ENCODE assay signal across 2 cellular contexts in genomic region chr17:1571362-1571746, GRCh38.
TF ChIP-seq lines count a peak whose summit lies in the region.

No MANE protein-coding gene starts in this region.

TF ChIP-seq in IMR-90, 13 proteins besides CTCF, POLR2A, EP300 and RAD21:
- no peak for TF ChIP-seq RFX5 (IDR thresholded peaks at IDR 0.05; ENCODE audit: low read depth, low read length)
- TF ChIP-seq, protein P1, sequence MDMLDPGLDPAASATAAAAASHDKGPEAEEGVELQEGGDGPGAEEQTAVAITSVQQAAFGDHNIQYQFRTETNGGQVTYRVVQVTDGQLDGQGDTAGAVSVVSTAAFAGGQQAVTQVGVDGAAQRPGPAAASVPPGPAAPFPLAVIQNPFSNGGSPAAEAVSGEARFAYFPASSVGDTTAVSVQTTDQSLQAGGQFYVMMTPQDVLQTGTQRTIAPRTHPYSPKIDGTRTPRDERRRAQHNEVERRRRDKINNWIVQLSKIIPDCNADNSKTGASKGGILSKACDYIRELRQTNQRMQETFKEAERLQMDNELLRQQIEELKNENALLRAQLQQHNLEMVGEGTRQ (IDR thresholded peaks at IDR 0.05; ENCODE audit: low read depth, low read length), result no peak
- no peak for TF ChIP-seq MAFK (IDR thresholded peaks at IDR 0.05; ENCODE audit: low read depth, low read length)
- no peak for TF ChIP-seq SMC3 (IDR thresholded peaks at IDR 0.05; ENCODE audit: low read depth, low read length)
- no peak for TF ChIP-seq NFE2L2 (IDR thresholded peaks at IDR 0.05; ENCODE audit: low read depth, low read length)
- TF ChIP-seq, protein P2, sequence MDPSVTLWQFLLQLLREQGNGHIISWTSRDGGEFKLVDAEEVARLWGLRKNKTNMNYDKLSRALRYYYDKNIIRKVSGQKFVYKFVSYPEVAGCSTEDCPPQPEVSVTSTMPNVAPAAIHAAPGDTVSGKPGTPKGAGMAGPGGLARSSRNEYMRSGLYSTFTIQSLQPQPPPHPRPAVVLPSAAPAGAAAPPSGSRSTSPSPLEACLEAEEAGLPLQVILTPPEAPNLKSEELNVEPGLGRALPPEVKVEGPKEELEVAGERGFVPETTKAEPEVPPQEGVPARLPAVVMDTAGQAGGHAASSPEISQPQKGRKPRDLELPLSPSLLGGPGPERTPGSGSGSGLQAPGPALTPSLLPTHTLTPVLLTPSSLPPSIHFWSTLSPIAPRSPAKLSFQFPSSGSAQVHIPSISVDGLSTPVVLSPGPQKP (IDR thresholded peaks at IDR 0.05; ENCODE audit: borderline replicate concordance, low read depth, low read length), result no peak
- no peak for TF ChIP-seq RCOR1 (IDR thresholded peaks at IDR 0.05; ENCODE audit: insufficient replicate concordance, low read length)
- TF ChIP-seq FOS (IDR thresholded peaks at IDR 0.05; ENCODE audit: low read depth, low read length), result no peak
- TF ChIP-seq CEBPB (IDR thresholded peaks at IDR 0.05; ENCODE audit: low read depth, low read length), result no peak
- no peak for TF ChIP-seq BHLHE40 (IDR thresholded peaks at IDR 0.05; ENCODE audit: low read depth, low read length)
- TF ChIP-seq MXI1 (IDR thresholded peaks at IDR 0.05; ENCODE audit: borderline replicate concordance, low read depth, low read length), result no peak
- no peak for TF ChIP-seq MAZ (IDR thresholded peaks at IDR 0.05; ENCODE audit: borderline replicate concordance, low read depth, low read length)
- TF ChIP-seq CHD1 (IDR thresholded peaks at IDR 0.05; ENCODE audit: low read depth, low read length), result no peak

TF ChIP-seq in H1, 55 proteins besides CTCF, POLR2A, EP300 and RAD21:
- no peak for TF ChIP-seq SRF (IDR thresholded peaks at IDR 0.05; ENCODE audit: low read depth, low read length)
- TF ChIP-seq SP4 (IDR thresholded peaks at IDR 0.05; ENCODE audit: low read length), result no peak
- no peak for TF ChIP-seq MAFK (IDR thresholded peaks at IDR 0.05; ENCODE audit: low read depth, low read length)
- TF ChIP-seq SP1 (IDR thresholded peaks at IDR 0.05; ENCODE audit: low read depth, low read length), result no peak
- TF ChIP-seq E2F6 (IDR thresholded peaks at IDR 0.05), result peak; percentile 55; the same call in 1 of the 2 replicates
- no peak for TF ChIP-seq EGR1 (IDR thresholded peaks at IDR 0.05; ENCODE audit: borderline replicate concordance, low read depth, low read length)
- TF ChIP-seq CHD2 (IDR thresholded peaks at IDR 0.05; ENCODE audit: low read length), result no peak
- TF ChIP-seq, protein P3, sequence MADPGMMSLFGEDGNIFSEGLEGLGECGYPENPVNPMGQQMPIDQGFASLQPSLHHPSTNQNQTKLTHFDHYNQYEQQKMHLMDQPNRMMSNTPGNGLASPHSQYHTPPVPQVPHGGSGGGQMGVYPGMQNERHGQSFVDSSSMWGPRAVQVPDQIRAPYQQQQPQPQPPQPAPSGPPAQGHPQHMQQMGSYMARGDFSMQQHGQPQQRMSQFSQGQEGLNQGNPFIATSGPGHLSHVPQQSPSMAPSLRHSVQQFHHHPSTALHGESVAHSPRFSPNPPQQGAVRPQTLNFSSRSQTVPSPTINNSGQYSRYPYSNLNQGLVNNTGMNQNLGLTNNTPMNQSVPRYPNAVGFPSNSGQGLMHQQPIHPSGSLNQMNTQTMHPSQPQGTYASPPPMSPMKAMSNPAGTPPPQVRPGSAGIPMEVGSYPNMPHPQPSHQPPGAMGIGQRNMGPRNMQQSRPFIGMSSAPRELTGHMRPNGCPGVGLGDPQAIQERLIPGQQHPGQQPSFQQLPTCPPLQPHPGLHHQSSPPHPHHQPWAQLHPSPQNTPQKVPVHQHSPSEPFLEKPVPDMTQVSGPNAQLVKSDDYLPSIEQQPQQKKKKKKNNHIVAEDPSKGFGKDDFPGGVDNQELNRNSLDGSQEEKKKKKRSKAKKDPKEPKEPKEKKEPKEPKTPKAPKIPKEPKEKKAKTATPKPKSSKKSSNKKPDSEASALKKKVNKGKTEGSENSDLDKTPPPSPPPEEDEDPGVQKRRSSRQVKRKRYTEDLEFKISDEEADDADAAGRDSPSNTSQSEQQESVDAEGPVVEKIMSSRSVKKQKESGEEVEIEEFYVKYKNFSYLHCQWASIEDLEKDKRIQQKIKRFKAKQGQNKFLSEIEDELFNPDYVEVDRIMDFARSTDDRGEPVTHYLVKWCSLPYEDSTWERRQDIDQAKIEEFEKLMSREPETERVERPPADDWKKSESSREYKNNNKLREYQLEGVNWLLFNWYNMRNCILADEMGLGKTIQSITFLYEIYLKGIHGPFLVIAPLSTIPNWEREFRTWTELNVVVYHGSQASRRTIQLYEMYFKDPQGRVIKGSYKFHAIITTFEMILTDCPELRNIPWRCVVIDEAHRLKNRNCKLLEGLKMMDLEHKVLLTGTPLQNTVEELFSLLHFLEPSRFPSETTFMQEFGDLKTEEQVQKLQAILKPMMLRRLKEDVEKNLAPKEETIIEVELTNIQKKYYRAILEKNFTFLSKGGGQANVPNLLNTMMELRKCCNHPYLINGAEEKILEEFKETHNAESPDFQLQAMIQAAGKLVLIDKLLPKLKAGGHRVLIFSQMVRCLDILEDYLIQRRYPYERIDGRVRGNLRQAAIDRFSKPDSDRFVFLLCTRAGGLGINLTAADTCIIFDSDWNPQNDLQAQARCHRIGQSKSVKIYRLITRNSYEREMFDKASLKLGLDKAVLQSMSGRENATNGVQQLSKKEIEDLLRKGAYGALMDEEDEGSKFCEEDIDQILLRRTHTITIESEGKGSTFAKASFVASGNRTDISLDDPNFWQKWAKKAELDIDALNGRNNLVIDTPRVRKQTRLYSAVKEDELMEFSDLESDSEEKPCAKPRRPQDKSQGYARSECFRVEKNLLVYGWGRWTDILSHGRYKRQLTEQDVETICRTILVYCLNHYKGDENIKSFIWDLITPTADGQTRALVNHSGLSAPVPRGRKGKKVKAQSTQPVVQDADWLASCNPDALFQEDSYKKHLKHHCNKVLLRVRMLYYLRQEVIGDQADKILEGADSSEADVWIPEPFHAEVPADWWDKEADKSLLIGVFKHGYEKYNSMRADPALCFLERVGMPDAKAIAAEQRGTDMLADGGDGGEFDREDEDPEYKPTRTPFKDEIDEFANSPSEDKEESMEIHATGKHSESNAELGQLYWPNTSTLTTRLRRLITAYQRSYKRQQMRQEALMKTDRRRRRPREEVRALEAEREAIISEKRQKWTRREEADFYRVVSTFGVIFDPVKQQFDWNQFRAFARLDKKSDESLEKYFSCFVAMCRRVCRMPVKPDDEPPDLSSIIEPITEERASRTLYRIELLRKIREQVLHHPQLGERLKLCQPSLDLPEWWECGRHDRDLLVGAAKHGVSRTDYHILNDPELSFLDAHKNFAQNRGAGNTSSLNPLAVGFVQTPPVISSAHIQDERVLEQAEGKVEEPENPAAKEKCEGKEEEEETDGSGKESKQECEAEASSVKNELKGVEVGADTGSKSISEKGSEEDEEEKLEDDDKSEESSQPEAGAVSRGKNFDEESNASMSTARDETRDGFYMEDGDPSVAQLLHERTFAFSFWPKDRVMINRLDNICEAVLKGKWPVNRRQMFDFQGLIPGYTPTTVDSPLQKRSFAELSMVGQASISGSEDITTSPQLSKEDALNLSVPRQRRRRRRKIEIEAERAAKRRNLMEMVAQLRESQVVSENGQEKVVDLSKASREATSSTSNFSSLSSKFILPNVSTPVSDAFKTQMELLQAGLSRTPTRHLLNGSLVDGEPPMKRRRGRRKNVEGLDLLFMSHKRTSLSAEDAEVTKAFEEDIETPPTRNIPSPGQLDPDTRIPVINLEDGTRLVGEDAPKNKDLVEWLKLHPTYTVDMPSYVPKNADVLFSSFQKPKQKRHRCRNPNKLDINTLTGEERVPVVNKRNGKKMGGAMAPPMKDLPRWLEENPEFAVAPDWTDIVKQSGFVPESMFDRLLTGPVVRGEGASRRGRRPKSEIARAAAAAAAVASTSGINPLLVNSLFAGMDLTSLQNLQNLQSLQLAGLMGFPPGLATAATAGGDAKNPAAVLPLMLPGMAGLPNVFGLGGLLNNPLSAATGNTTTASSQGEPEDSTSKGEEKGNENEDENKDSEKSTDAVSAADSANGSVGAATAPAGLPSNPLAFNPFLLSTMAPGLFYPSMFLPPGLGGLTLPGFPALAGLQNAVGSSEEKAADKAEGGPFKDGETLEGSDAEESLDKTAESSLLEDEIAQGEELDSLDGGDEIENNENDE (IDR thresholded peaks at IDR 0.05; ENCODE audit: insufficient replicate concordance, low read length), result no peak
- no peak for TF ChIP-seq SAP30 (IDR thresholded peaks at IDR 0.05; ENCODE audit: insufficient read depth, insufficient replicate concordance, low read length)
